15 cellular contexts compared by ENCODE assay signal in the genomic region with DNA sequence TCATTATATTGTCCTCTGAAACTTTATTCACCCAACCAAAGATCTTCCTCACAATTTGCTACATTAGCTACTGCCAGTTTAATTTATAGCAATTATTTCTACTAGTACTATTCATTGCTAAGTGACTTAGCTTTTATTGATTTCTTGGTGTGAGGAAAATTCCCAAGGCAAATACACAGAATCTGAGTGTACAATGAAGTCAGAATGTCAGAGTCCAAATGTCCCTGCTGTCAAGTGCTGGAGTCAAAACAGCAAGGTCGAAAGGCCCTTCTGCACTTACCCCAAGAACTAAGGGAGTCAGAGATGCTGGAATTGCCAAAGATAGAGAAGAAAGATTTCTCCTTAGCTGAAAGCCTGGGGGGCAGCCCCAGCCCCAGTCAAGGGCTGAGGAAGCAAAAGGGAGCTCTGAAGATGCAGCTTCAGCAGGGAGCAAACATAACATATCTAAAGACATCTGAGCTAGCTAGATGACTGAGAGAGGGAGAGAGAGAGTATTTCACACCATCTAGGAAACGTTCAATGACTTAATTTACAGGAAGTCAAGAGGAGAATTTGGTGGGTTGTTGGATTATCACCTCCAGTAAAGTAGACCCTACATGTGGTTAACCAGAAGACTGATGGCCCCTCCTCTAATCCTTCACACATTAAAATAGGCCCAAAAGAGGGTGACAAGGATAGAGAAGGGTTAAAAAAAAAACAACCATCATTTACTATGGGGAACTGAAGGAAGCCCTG.
"Had no signal": no experiment of that assay in that cellular context is flagged by ENCODE, and none has a peak within 500 bp of the region (broad histone marks: within the 10 kb centered on the region; RNA-seq: fewer than 3 reads in every experiment).

No MANE protein-coding gene starts in this region.

- H3K9me3 ChIP-seq: right atrium auricular region, stomach, vagina had no signal

- H3K36me3 ChIP-seq: right atrium auricular region, stomach, vagina had no signal

- H3K4me3 Mint-ChIP-seq: activated CD4-positive, alpha-beta memory T cell treated with anti-CD3 and anti-CD28 coated beads for 36 hours; activated naive CD4-positive, alpha-beta T cell treated with anti-CD3 and anti-CD28 coated beads, Interleukin-2, amount 50 U/mL, for 24 hours; dendritic cell treated with granulocyte-macrophage colony-stimulating factor and Interleukin-4, amounts not matched to agents 40 ng/mL and 50 ng/mL, for 4 days; nephron; T-helper 2 cell treated with Interferon-gamma antibody and Interleukin-4, amounts not matched to agents 5 μg/mL and 100 μg/mL, for 36 hours had no signal

- H3K27ac ChIP-seq: hepatocyte, right atrium auricular region, stomach, vagina had no signal

- H3K27me3 ChIP-seq: hepatocyte, right atrium auricular region, stomach, vagina had no signal

- H3K27ac Mint-ChIP-seq: activated CD4-positive, alpha-beta memory T cell treated with anti-CD3 and anti-CD28 coated beads for 36 hours; activated naive CD4-positive, alpha-beta T cell treated with anti-CD3 and anti-CD28 coated beads, Interleukin-2, amount 50 U/mL, for 24 hours; dendritic cell treated with granulocyte-macrophage colony-stimulating factor and Interleukin-4, amounts not matched to agents 40 ng/mL and 50 ng/mL, for 4 days; T-helper 2 cell treated with Interferon-gamma antibody and Interleukin-4, amounts not matched to agents 5 μg/mL and 100 μg/mL, for 36 hours had no signal

- H3K4me3 ChIP-seq: hepatocyte, lung, right atrium auricular region, stomach, vagina had no signal

- H3K4me1 Mint-ChIP-seq: activated naive CD4-positive, alpha-beta T cell treated with anti-CD3 and anti-CD28 coated beads, Interleukin-2, amount 50 U/mL, for 24 hours had no signal

- DNase-seq: activated CD4-positive, alpha-beta memory T cell treated with anti-CD3 and anti-CD28 coated beads for 36 hours; activated gamma-delta T cell; amniotic stem cell; left cardiac atrium; stomach; SW 1271; trophoblast cell had no signal

- H3K27me3 Mint-ChIP-seq: activated CD4-positive, alpha-beta memory T cell treated with anti-CD3 and anti-CD28 coated beads for 36 hours; activated naive CD4-positive, alpha-beta T cell treated with anti-CD3 and anti-CD28 coated beads, Interleukin-2, amount 50 U/mL, for 24 hours; dendritic cell treated with granulocyte-macrophage colony-stimulating factor and Interleukin-4, amounts not matched to agents 40 ng/mL and 50 ng/mL, for 4 days had no signal

- H3K9me3 Mint-ChIP-seq: activated CD4-positive, alpha-beta memory T cell treated with anti-CD3 and anti-CD28 coated beads for 36 hours; activated naive CD4-positive, alpha-beta T cell treated with anti-CD3 and anti-CD28 coated beads, Interleukin-2, amount 50 U/mL, for 24 hours; dendritic cell treated with granulocyte-macrophage colony-stimulating factor and Interleukin-4, amounts not matched to agents 40 ng/mL and 50 ng/mL, for 4 days; nephron; T-helper 2 cell treated with Interferon-gamma antibody and Interleukin-4, amounts not matched to agents 5 μg/mL and 100 μg/mL, for 36 hours had no signal

- H3K36me3 Mint-ChIP-seq: activated CD4-positive, alpha-beta memory T cell treated with anti-CD3 and anti-CD28 coated beads for 36 hours; activated naive CD4-positive, alpha-beta T cell treated with anti-CD3 and anti-CD28 coated beads, Interleukin-2, amount 50 U/mL, for 24 hours had no signal

- ATAC-seq: left cardiac atrium had no signal
